ENCODE assay signal across 1 cellular context in genomic region chr19:4791183-4792018, GRCh38.
TF ChIP-seq lines count a peak whose summit lies in the region.

TSS of gene FEM1A (plus strand) at chr19:4791734. CDS start at chr19:4791855, 121 bp downstream.

TF ChIP-seq in HepG2, 621 proteins besides CTCF, POLR2A, EP300 and RAD21 (continued from another document and continues in another):
- TF ChIP-seq ZNF18 (CRISPR knock-in tag; IDR thresholded peaks at IDR 0.05; ENCODE audit: insufficient replicate concordance): peak; percentile 68
- no peak for TF ChIP-seq MTERF4 (CRISPR knock-in tag; IDR thresholded peaks at IDR 0.05)
- TF ChIP-seq NFE2 (CRISPR knock-in tag; IDR thresholded peaks at IDR 0.05): no peak
- TF ChIP-seq ZNF747 (CRISPR knock-in tag; IDR thresholded peaks at IDR 0.05; ENCODE audit: borderline replicate concordance): no peak
- TF ChIP-seq RAD51 (IDR thresholded peaks at IDR 0.05; ENCODE audit: borderline replicate concordance): 0 out of 2 replicates have a peak, but pooled peaks have one; percentile 10
- TF ChIP-seq ZNF607 (CRISPR knock-in tag; IDR thresholded peaks at IDR 0.05; ENCODE audit: borderline replicate concordance): peak; percentile 80
- no peak for TF ChIP-seq AFF4 (CRISPR knock-in tag; IDR thresholded peaks at IDR 0.05)
- TF ChIP-seq ZNF703 (CRISPR knock-in tag; IDR thresholded peaks at IDR 0.05; ENCODE audit: borderline replicate concordance): no peak; the same call in 1 of the 2 replicates
- peak; percentile 83 for TF ChIP-seq SIN3B (IDR thresholded peaks at IDR 0.05; ENCODE audit: low read length)
- TF ChIP-seq BHLHE40 (IDR thresholded peaks at IDR 0.05; ENCODE audit: low read length): peak; percentile 48; the same call in 1 of the 2 replicates
- TF ChIP-seq GMEB2 (CRISPR knock-in tag; IDR thresholded peaks at IDR 0.05; ENCODE audit: low read depth): peak; percentile 67
- TF ChIP-seq ZNF597 (CRISPR knock-in tag; IDR thresholded peaks at IDR 0.05): peak; percentile 99
- no peak for TF ChIP-seq HNRNPUL1 (IDR thresholded peaks at IDR 0.05; ENCODE audit: low read depth, low read length)
- TF ChIP-seq SP2 (CRISPR knock-in tag; IDR thresholded peaks at IDR 0.05): peak; percentile 66
- no peak for TF ChIP-seq ZNF224 (CRISPR knock-in tag; IDR thresholded peaks at IDR 0.05)
- no peak for TF ChIP-seq ZNF850 (CRISPR knock-in tag; conservative IDR thresholded peaks at IDR 0.05)
- no peak for TF ChIP-seq ZNF367 (CRISPR knock-in tag; IDR thresholded peaks at IDR 0.05; ENCODE audit: borderline replicate concordance)
- TF ChIP-seq FOSL1 (CRISPR knock-in tag; IDR thresholded peaks at IDR 0.05; ENCODE audit: borderline replicate concordance): no peak
- no peak for TF ChIP-seq ARID2 (CRISPR knock-in tag; IDR thresholded peaks at IDR 0.05; ENCODE audit: borderline replicate concordance)
- no peak for TF ChIP-seq ISL2 (CRISPR knock-in tag; IDR thresholded peaks at IDR 0.05)
- peak; percentile 16; the same call in 1 of the 2 replicates for TF ChIP-seq TFE3 (CRISPR knock-in tag; IDR thresholded peaks at IDR 0.05)
- TF ChIP-seq RFXANK (CRISPR knock-in tag; IDR thresholded peaks at IDR 0.05): no peak
- no peak for TF ChIP-seq JDP2 (CRISPR knock-in tag; IDR thresholded peaks at IDR 0.05; ENCODE audit: borderline replicate concordance)
- TF ChIP-seq AKAP8 (CRISPR knock-in tag; IDR thresholded peaks at IDR 0.05): no peak; the same call in 1 of the 2 replicates
- no peak; the same call in 1 of the 2 replicates for TF ChIP-seq ZFP90 (CRISPR knock-in tag; IDR thresholded peaks at IDR 0.05; ENCODE audit: borderline replicate concordance)
- TF ChIP-seq CENPX (CRISPR knock-in tag; IDR thresholded peaks at IDR 0.05): no peak
- TF ChIP-seq PLRG1 (conservative IDR thresholded peaks at IDR 0.05): no peak
- no peak for TF ChIP-seq PAX8 (CRISPR knock-in tag; IDR thresholded peaks at IDR 0.05; ENCODE audit: borderline replicate concordance)
- no peak for TF ChIP-seq POLR2AphosphoS2 (IDR thresholded peaks at IDR 0.05; ENCODE audit: low read depth, low read length)
- 0 out of 2 replicates have a peak, but pooled peaks have one; percentile 35 for TF ChIP-seq HNF1A (IDR thresholded peaks at IDR 0.05; ENCODE audit: low read depth)
- TF ChIP-seq HNF1A (CRISPR knock-in tag; IDR thresholded peaks at IDR 0.05; ENCODE audit: borderline replicate concordance): no peak; the same call in 1 of the 2 replicates
- peak; percentile 80; the same call in 1 of the 2 replicates for TF ChIP-seq EEA1 (CRISPR knock-in tag; IDR thresholded peaks at IDR 0.05; ENCODE audit: borderline replicate concordance)
- no peak; the same call in 1 of the 2 replicates for TF ChIP-seq MXD4 (CRISPR knock-in tag; IDR thresholded peaks at IDR 0.05)
- no peak; the same call in none of the 2 replicates for TF ChIP-seq E2F2 (CRISPR knock-in tag; IDR thresholded peaks at IDR 0.05; ENCODE audit: borderline replicate concordance)
- no peak for TF ChIP-seq IKZF4 (CRISPR knock-in tag; IDR thresholded peaks at IDR 0.05; ENCODE audit: borderline replicate concordance, low read depth, not compliant biosample characterization)
- peak; percentile 75; the same call in 1 of the 2 replicates for TF ChIP-seq PRDM10 (CRISPR knock-in tag; IDR thresholded peaks at IDR 0.05; ENCODE audit: low read depth)
- TF ChIP-seq TFDP1 (CRISPR knock-in tag; IDR thresholded peaks at IDR 0.05; ENCODE audit: borderline replicate concordance): no peak
